In the genomic region with DNA sequence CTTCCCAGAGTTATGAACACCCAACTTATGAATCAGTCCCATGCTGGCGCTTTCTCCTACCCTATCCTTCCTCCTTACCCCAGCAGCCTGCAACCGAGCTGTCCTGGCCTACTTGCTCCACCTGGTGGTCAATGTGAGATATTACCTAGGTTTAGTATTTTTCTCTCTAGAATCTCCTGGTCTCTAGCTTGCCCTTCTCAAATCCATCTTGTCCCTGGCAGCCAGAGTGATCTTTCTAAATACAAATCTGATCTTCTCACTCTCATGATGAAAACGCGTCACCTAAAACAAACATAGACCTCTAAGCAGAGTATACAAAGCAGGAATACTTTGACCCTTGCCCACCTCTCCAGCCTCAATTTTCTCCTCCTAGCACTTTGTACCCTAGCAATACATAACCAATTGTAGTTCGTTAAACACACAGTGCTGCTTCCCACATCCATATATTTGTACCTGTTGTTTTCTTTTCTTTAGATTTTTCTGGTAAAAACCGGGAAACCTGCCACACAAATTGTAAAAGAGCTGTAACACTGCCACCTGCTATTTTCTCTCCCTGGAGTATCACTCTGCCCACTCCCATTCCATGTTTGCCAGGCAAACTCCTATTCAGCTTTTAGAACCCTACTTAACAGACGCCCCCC, we compare ENCODE assay signal across 8 cellular contexts. TPM values are rescaled to one million over a fixed set of nuclear protein-coding genes. Genes with fewer than 3 reads are reported as not detected.
DNase-seq lines count a peak whose midpoint lies in the region; ATAC-seq, FAIRE-seq and TF ChIP-seq lines count a peak whose summit lies in the region.

No MANE protein-coding gene starts in this region.

- no peak overlapping the region for H3K4me3 ChIP-seq in HEK293 (ENCODE audit: low read depth, low read length)
- no peak overlapping the region for H3K4me3 ChIP-seq in esophagus squamous epithelium

- POLR2A ChIA-PET in HEK293 (lab: Yijun Ruan, JAX): interaction anchor here (1.0 kb wide), 2 partner anchors 56 to 59 kb away, joined by 3 to 4 read pairs; no protein-coding TSS in a partner anchor

- no peaks in the 10 kb centered on the region for H3K27me3 Mint-ChIP-seq in neural crest cell (ENCODE audit: low read depth)

- peaks cover 8% of the 10 kb centered on the region for H3K9me3 Mint-ChIP-seq in neural crest cell

- FAIRE-seq in D721Med (lab: Jason Lieb, UNC): peak; percentile 21

- 23 to 28% methylated on average over 6 to 7 of the region's 7 CpGs for WGBS in esophagus squamous epithelium, 2 donors

- CTCF ChIA-PET in HEK293 (lab: Yijun Ruan, JAX): interaction anchor here (0.6 to 9.9 kb wide), 33 partner anchors 9 to 1093 kb away, joined by 3 to 158 read pairs (median 4); a partner anchor contains a TSS

- H3K4me1 ChIP-seq in HEK293 (ENCODE audit: control insufficient read depth, insufficient read depth, low read length): peaks cover 3% of the 10 kb centered on the region
- peaks cover 0 to 29% (median 4%) of the 10 kb centered on the region in 3 donors for H3K4me1 ChIP-seq in esophagus squamous epithelium

- H3K36me3 Mint-ChIP-seq in neural crest cell (ENCODE audit: low read depth): peaks cover 3% of the 10 kb centered on the region

- H3K27ac ChIP-seq in HEK293 (ENCODE audit: extremely low read depth, low read depth, low read length) (no peak overlapping the region), esophagus squamous epithelium (no peak overlapping the region)

- H3K4me3 Mint-ChIP-seq in neural crest cell: no peak overlapping the region

- intact Hi-C loops in esophagus squamous epithelium (cut with DNase I): loop anchor here (2.0 kb wide), 1 partner anchor 56 kb away; no protein-coding TSS in a partner anchor

- H3K4me1 Mint-ChIP-seq in neural crest cell: no peaks in the 10 kb centered on the region

- no peak for ATAC-seq in GM19455 (IDR thresholded peaks at IDR 0.05; ENCODE audit: unreplicated experiment)
- no peak for ATAC-seq in HG02852 (IDR thresholded peaks at IDR 0.05; ENCODE audit: unreplicated experiment)

- TF ChIP-seq CTCF in D721Med (IDR thresholded peaks at IDR 0.05; ENCODE audit: insufficient read depth, missing control alignments): peak; percentile 67
- TF ChIP-seq CTCF in HEK293 (tag by site-specific recombination; IDR thresholded peaks at IDR 0.05): peak; percentile 54; the same call in 1 of the 2 replicates
- TF ChIP-seq CTCF in esophagus squamous epithelium (IDR thresholded peaks at IDR 0.05): peak; percentile 60 to 90 (median 82)
- peak; percentile 84 for TF ChIP-seq CTCF in neural crest cell (conservative IDR thresholded peaks at IDR 0.05)

- H3K9me3 ChIP-seq in HEK293 (ENCODE audit: control insufficient read depth, insufficient read depth, low read depth, low read length) (no peaks in the 10 kb centered on the region), esophagus squamous epithelium (no peaks in the 10 kb centered on the region)

- no peak for TF ChIP-seq POLR2A in esophagus squamous epithelium (IDR thresholded peaks at IDR 0.05)

- no peaks in the 10 kb centered on the region for H3K27me3 ChIP-seq in esophagus squamous epithelium

- H3K36me3 ChIP-seq in HEK293 (ENCODE audit: control insufficient read depth in 2 of 2, insufficient read depth in 1 of 2, low read length in 2 of 2) (no peaks in the 10 kb centered on the region), esophagus squamous epithelium (no peaks in the 10 kb centered on the region)

- no peak overlapping the region for H3K27ac Mint-ChIP-seq in neural crest cell (ENCODE audit: unreplicated experiment)

- DNase-seq in D721Med (ENCODE audit: insufficient read length, low spot score): peak; percentile 26
- peak; percentile 79 for DNase-seq in NCI-H82 (lab: John Stamatoyannopoulos, UW)
- DNase-seq in activated CD8-positive, alpha-beta memory T cell treated with anti-CD3 and anti-CD28 coated beads, Interleukin-2, amount 50 U/mL, for 1 hour (ENCODE audit: extremely low read depth): peak; percentile 20
- DNase-seq in esophagus squamous epithelium (lab: John Stamatoyannopoulos, UW): no peak
- DNase-seq in neural crest cell (ENCODE audit: low read depth, low spot score): peak; percentile 25

TF ChIP-seq in HEK293, 187 proteins besides CTCF, POLR2A, EP300 and RAD21 (continues in another document):
- TF ChIP-seq YY2 (tag by site-specific recombination; IDR thresholded peaks at IDR 0.05): no peak
- no peak for TF ChIP-seq GLI4 (tag by site-specific recombination; IDR thresholded peaks at IDR 0.05)
- TF ChIP-seq KLF7 (tag by site-specific recombination; IDR thresholded peaks at IDR 0.05; ENCODE audit: borderline replicate concordance): no peak
- no peak for TF ChIP-seq ZNF837 (tag by site-specific recombination; IDR thresholded peaks at IDR 0.05)
- TF ChIP-seq ZNF747 (tag by site-specific recombination; IDR thresholded peaks at IDR 0.05): no peak
- no peak for TF ChIP-seq ZNF433 (tag by site-specific recombination; IDR thresholded peaks at IDR 0.05; ENCODE audit: low read depth)
- TF ChIP-seq, protein P1, sequence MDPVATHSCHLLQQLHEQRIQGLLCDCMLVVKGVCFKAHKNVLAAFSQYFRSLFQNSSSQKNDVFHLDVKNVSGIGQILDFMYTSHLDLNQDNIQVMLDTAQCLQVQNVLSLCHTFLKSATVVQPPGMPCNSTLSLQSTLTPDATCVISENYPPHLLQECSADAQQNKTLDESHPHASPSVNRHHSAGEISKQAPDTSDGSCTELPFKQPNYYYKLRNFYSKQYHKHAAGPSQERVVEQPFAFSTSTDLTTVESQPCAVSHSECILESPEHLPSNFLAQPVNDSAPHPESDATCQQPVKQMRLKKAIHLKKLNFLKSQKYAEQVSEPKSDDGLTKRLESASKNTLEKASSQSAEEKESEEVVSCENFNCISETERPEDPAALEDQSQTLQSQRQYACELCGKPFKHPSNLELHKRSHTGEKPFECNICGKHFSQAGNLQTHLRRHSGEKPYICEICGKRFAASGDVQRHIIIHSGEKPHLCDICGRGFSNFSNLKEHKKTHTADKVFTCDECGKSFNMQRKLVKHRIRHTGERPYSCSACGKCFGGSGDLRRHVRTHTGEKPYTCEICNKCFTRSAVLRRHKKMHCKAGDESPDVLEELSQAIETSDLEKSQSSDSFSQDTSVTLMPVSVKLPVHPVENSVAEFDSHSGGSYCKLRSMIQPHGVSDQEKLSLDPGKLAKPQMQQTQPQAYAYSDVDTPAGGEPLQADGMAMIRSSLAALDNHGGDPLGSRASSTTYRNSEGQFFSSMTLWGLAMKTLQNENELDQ (tag by site-specific recombination; IDR thresholded peaks at IDR 0.05; ENCODE audit: low read depth): no peak
- TF ChIP-seq KLF10 (tag by site-specific recombination; IDR thresholded peaks at IDR 0.05): no peak
- TF ChIP-seq, protein P2, sequence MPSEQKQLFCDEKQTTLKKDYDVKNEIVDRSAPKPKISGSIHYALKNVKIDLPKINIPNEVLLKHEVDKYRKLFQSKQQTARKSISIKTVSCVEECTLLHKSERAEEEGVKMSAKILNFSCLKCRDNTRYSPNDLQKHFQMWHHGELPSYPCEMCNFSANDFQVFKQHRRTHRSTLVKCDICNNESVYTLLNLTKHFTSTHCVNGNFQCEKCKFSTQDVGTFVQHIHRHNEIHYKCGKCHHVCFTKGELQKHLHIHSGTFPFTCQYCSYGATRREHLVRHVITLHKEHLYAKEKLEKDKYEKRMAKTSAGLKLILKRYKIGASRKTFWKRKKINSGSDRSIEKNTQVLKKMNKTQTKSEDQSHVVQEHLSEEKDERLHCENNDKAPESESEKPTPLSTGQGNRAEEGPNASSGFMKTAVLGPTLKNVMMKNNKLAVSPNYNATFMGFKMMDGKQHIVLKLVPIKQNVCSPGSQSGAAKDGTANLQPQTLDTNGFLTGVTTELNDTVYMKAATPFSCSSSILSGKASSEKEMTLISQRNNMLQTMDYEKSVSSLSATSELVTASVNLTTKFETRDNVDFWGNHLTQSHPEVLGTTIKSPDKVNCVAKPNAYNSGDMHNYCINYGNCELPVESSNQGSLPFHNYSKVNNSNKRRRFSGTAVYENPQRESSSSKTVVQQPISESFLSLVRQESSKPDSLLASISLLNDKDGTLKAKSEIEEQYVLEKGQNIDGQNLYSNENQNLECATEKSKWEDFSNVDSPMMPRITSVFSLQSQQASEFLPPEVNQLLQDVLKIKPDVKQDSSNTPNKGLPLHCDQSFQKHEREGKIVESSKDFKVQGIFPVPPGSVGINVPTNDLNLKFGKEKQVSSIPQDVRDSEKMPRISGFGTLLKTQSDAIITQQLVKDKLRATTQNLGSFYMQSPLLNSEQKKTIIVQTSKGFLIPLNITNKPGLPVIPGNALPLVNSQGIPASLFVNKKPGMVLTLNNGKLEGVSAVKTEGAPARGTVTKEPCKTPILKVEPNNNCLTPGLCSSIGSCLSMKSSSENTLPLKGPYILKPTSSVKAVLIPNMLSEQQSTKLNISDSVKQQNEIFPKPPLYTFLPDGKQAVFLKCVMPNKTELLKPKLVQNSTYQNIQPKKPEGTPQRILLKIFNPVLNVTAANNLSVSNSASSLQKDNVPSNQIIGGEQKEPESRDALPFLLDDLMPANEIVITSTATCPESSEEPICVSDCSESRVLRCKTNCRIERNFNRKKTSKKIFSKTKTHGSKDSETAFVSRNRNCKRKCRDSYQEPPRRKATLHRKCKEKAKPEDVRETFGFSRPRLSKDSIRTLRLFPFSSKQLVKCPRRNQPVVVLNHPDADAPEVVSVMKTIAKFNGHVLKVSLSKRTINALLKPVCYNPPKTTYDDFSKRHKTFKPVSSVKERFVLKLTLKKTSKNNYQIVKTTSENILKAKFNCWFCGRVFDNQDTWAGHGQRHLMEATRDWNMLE (tag by site-specific recombination; conservative IDR thresholded peaks at IDR 0.05; ENCODE audit: low read depth): 0 out of 2 replicates have a peak, but pooled peaks have one; percentile 10
- no peak for TF ChIP-seq KLF16 (tag by site-specific recombination; IDR thresholded peaks at IDR 0.05)
- TF ChIP-seq ZBTB17 (tag by site-specific recombination; IDR thresholded peaks at IDR 0.05): 0 out of 2 replicates have a peak, but pooled peaks have one; percentile 23
- TF ChIP-seq, protein P3, sequence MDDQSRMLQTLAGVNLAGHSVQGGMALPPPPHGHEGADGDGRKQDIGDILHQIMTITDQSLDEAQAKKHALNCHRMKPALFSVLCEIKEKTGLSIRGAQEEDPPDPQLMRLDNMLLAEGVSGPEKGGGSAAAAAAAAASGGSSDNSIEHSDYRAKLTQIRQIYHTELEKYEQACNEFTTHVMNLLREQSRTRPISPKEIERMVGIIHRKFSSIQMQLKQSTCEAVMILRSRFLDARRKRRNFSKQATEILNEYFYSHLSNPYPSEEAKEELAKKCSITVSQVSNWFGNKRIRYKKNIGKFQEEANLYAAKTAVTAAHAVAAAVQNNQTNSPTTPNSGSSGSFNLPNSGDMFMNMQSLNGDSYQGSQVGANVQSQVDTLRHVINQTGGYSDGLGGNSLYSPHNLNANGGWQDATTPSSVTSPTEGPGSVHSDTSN (CRISPR knock-in tag; IDR thresholded peaks at IDR 0.05): no peak

RNA-seq across cellular contexts. Expression of a gene that starts 20.0 kb away (rescaled TPM):
- total RNA-seq in esophagus squamous epithelium (10 to 100 TPM; 17.3 to 52.8 (median 27.7) TPM), neural crest cell (1.4 and 1.8 TPM in 2 replicates)

RNA-seq across cellular contexts. Expression of a gene that starts 34.8 kb away (rescaled TPM):
- total RNA-seq in esophagus squamous epithelium (100 to 1,000 TPM in 2 of 4 donors, 10 to 100 TPM in 2; 58.9 to 127 (median 103) TPM), neural crest cell (99.4 and 102 TPM in 2 replicates)
